8 cellular contexts compared by ENCODE assay signal in genomic region chr12:76348079-76348901, GRCh38. TPM values are rescaled to one million over a fixed set of nuclear protein-coding genes. Genes with fewer than 3 reads are reported as not detected.
DNase-seq lines count a peak whose midpoint lies in the region; FAIRE-seq and TF ChIP-seq lines count a peak whose summit lies in the region.

Gene BBS10, minus strand, starts transcription at chr12:76348415. Its CDS starts 57 bp downstream, at chr12:76348358.

- H3K79me2 ChIP-seq in Loucy (ENCODE audit: insufficient read depth, low read length) = peaks cover 9% of the 10 kb centered on the region; the same call in 1 of the 2 replicates

- H3K14ac ChIP-seq in neuronal stem cell (ENCODE audit: low read length) = peak within 1 kb of the TSS; percentile 56

- H2AK5ac ChIP-seq in neuronal stem cell (ENCODE audit: low read depth, low read length) = peak within 1 kb of the TSS; percentile 75

- FAIRE-seq in G401.6 (lab: Jason Lieb, UNC) = peak; percentile 40

- TF ChIP-seq CTCF in Loucy (conservative IDR thresholded peaks at IDR 0.05; ENCODE audit: low read length) (peak; percentile 57), subcutaneous adipose tissue (IDR thresholded peaks at IDR 0.05; ENCODE audit: low read depth) (no peak)

- H2BK5ac ChIP-seq in neuronal stem cell (ENCODE audit: low read length) = peak within 1 kb of the TSS; percentile 70

- H3K9ac ChIP-seq in Loucy (ENCODE audit: low read depth, low read length, poor library complexity, severe bottlenecking) (peak within 1 kb of the TSS; percentile 77), neuronal stem cell (ENCODE audit: low read depth, low read length, poor library complexity) (peak within 1 kb of the TSS; percentile 93)

- H3K23ac ChIP-seq in neuronal stem cell (ENCODE audit: low read depth, low read length, poor library complexity) = peak within 1 kb of the TSS; percentile 80

- H3K9me2 ChIP-seq in Loucy (replicated peaks; ENCODE audit: low read depth, low read length) = no peaks in the 10 kb centered on the region

- H3K4me2 ChIP-seq in Loucy (ENCODE audit: low read depth, low read length, poor library complexity, severe bottlenecking) = peak within 1 kb of the TSS; percentile 91
- H3K4me2 ChIP-seq in neuronal stem cell (ENCODE audit: insufficient read depth, low read length, poor library complexity, severe bottlenecking) = peak within 1 kb of the TSS; percentile 97

- H3F3A ChIP-seq in Loucy (ENCODE audit: low read depth) = no peaks in the 10 kb centered on the region

- WGBS in neuronal stem cell (ENCODE audit: extremely low coverage in 2 of 2, insufficient read length in 2 of 2, insufficient replicate concordance in 1 of 2), 2 donors = no CpG with 5 or more reads among the region's 49 CpGs

- H2AFZ ChIP-seq in Loucy (ENCODE audit: low read length) (peak within 1 kb of the TSS; percentile 98), neuronal stem cell (ENCODE audit: low read length) (peak within 1 kb of the TSS; percentile 97)

- H2BK12ac ChIP-seq in neuronal stem cell (ENCODE audit: low read length) = no peak within 1 kb of the TSS

- H4K91ac ChIP-seq in neuronal stem cell (ENCODE audit: low read depth, low read length, poor library complexity) = no peak within 1 kb of the TSS

- H3K36me3 ChIP-seq in H7 (replicated peaks; ENCODE audit: control insufficient read depth, insufficient read depth, low read length) = no peaks in the 10 kb centered on the region
- H3K36me3 ChIP-seq in Loucy (ENCODE audit: insufficient read depth, low read length) = no peaks in the 10 kb centered on the region
- peaks cover 0 to 10% of the 10 kb centered on the region in 2 donors for H3K36me3 ChIP-seq in neuronal stem cell (replicated peaks in 1 of 2; ENCODE audit: control insufficient read depth in 2 of 2, insufficient read depth in 2 of 2, low read length in 2 of 2)

- no peaks in the 10 kb centered on the region for H4K20me1 ChIP-seq in Loucy (ENCODE audit: insufficient read depth, low read length, poor library complexity, severe bottlenecking)

- DNase-seq in H7 = peak; percentile 88
- DNase-seq in SHP77 treated with DMSO at 0.1 percent for 48 hours (lab: John Stamatoyannopoulos, UW) = peak; percentile 61
- DNase-seq in activated gamma-delta T cell treated with anti-CD3 and anti-CD28 coated beads, Interleukin-2, amount 50 U/mL, for 16 hours (ENCODE audit: low read depth) = peak; percentile 79
- DNase-seq in foreskin melanocyte = peak; percentile 85
- peak; percentile 80 for DNase-seq in neuronal stem cell (ENCODE audit: low spot score)

- peak within 1 kb of the TSS; percentile 78 for H3K4me3 ChIP-seq in H7 (ENCODE audit: insufficient read depth, low read depth, low read length)
- H3K4me3 ChIP-seq in Loucy (ENCODE audit: low read length, poor library complexity, severe bottlenecking) = peak within 1 kb of the TSS; percentile 92
- peak within 1 kb of the TSS; percentile 80 to 99 for H3K4me3 ChIP-seq in neuronal stem cell (ENCODE audit: low read length in 2 of 2)

- H3K4ac ChIP-seq in neuronal stem cell (ENCODE audit: low read length) = peak within 1 kb of the TSS; percentile 37

- H4K8ac ChIP-seq in neuronal stem cell (ENCODE audit: low read depth, low read length) = peak within 1 kb of the TSS; percentile 92

- H3K18ac ChIP-seq in neuronal stem cell (ENCODE audit: low read length) = peak within 1 kb of the TSS; percentile 96

- no peak within 1 kb of the TSS for H2BK120ac ChIP-seq in neuronal stem cell (ENCODE audit: low read depth, low read length)

- H3K27me3 ChIP-seq in H7 (ENCODE audit: control insufficient read depth, insufficient read depth, low read length) (no peaks in the 10 kb centered on the region), Loucy (ENCODE audit: insufficient read depth, low read length, poor library complexity, severe bottlenecking) (no peaks in the 10 kb centered on the region), neuronal stem cell (ENCODE audit: control insufficient read depth in 3 of 3, insufficient read depth in 3 of 3, low read depth in 1 of 3, low read length in 3 of 3) (no peaks in the 10 kb centered on the region)

- H3K9me3 ChIP-seq in Loucy (ENCODE audit: insufficient read depth, low read depth, low read length) (no peaks in the 10 kb centered on the region), neuronal stem cell (replicated peaks in 1 of 2; ENCODE audit: control insufficient read depth in 2 of 2, insufficient read depth in 1 of 2, low read depth in 1 of 2, low read length in 2 of 2) (no peaks in the 10 kb centered on the region)

- H3K27ac ChIP-seq in neuronal stem cell (replicated peaks; ENCODE audit: low read length) = peak within 1 kb of the TSS; percentile 91

- H3K4me1 ChIP-seq in Loucy (ENCODE audit: insufficient read depth, low read length, poor library complexity, severe bottlenecking) (peaks cover 25% of the 10 kb centered on the region), neuronal stem cell (ENCODE audit: control insufficient read depth in 2 of 2, insufficient read depth in 1 of 2, low read depth in 1 of 2, low read length in 2 of 2) (peaks cover 6 to 7% of the 10 kb centered on the region in 2 donors)

- H3K79me1 ChIP-seq in neuronal stem cell (ENCODE audit: low read depth, low read length) = no peaks in the 10 kb centered on the region

- H2BK15ac ChIP-seq in neuronal stem cell (ENCODE audit: low read length) = no peak within 1 kb of the TSS

RNA-seq across cellular contexts. Expression of gene BBS10, which starts in this region (rescaled TPM):
- total RNA-seq in H7 (2014; rRNA removed; shearing (Covaris generic)) = 6.3 and 9.3 TPM in 2 replicates
- 13.3 TPM for polyA plus RNA-seq in neuronal stem cell (2013, experiment 1 of 2)
- polyA plus RNA-seq in neuronal stem cell (2013, experiment 2 of 2) = 13.9 TPM
- total RNA-seq in subcutaneous adipose tissue = 10 to 100 TPM; 10.7 to 39.8 (median 19.6) TPM

Comparison
In these comparisons a context has a peak if more than half of its experiments do, and no peak if none do; other contexts are left out.
1. Peak in every context shown above with its lines: DNase-seq, H3K4me3 ChIP-seq and H3K27ac ChIP-seq.